Comparison of ENCODE assay signal across 8 cellular contexts in genomic region chr1:15799928-15800835, GRCh38. TPM values are rescaled to one million over a fixed set of nuclear protein-coding genes. Genes with fewer than 3 reads are reported as not detected.
A peak's percentile ranks its signal among the peaks of the same experiment; 100 is the strongest.
DNase-seq lines count a peak whose midpoint lies in the region; ATAC-seq and TF ChIP-seq lines count a peak whose summit lies in the region.

No MANE protein-coding gene starts in this region.

- H3K27me3 ChIP-seq in Caco-2 (replicated peaks; ENCODE audit: control insufficient read depth, insufficient read depth, low read length), result no peaks in the 10 kb centered on the region
- H3K27me3 ChIP-seq in neuronal stem cell (ENCODE audit: control insufficient read depth in 3 of 3, insufficient read depth in 3 of 3, low read depth in 1 of 3, low read length in 3 of 3), result peaks cover 0 to 6% (median 0%) of the 10 kb centered on the region in 3 experiments

- no peaks in the 10 kb centered on the region for H3K79me1 ChIP-seq in neuronal stem cell (ENCODE audit: low read depth, low read length)

- H3K27ac Mint-ChIP-seq in Caco-2 (ENCODE audit: unreplicated experiment), result peak overlapping the region; percentile 95
- H3K27ac Mint-ChIP-seq in T-cell, result no peak overlapping the region

- no peak overlapping the region for H4K91ac ChIP-seq in neuronal stem cell (ENCODE audit: low read depth, low read length, poor library complexity)

- H3K9ac ChIP-seq in neuronal stem cell (ENCODE audit: low read depth, low read length, poor library complexity), result peak overlapping the region; percentile 39

- no peaks in the 10 kb centered on the region for H3K36me3 ChIP-seq in Caco-2 (ENCODE audit: control insufficient read depth, insufficient read depth, low read length)
- H3K36me3 ChIP-seq in neuronal stem cell (replicated peaks in 1 of 2; ENCODE audit: control insufficient read depth in 2 of 2, insufficient read depth in 2 of 2, low read length in 2 of 2), result no peaks in the 10 kb centered on the region

- CTCF ChIA-PET in Caco-2 (lab: Charles Lee), result interaction anchor here (0.5 to 2.0 kb wide), 3 partner anchors 8 to 195 kb away, joined by 3 to 6 read pairs (median 6); no protein-coding TSS in a partner anchor
- CTCF ChIA-PET in T-cell (lab: Charles Lee), result interaction anchor here in 1 of 2 donors (0.7 to 0.9 kb wide), 2 partner anchors 12 to 625 kb away, joined by 3 to 4 read pairs; no protein-coding TSS in a partner anchor

- TSS peak; percentile 48 for BruUV-seq in Caco-2 (replicated peaks; lab: Mats Ljungman, UMichigan)

- H3K4me2 ChIP-seq in neuronal stem cell (ENCODE audit: insufficient read depth, low read length, poor library complexity, severe bottlenecking), result peak overlapping the region; percentile 21

- H3K4me3 Mint-ChIP-seq in Caco-2 (ENCODE audit: unreplicated experiment) (peak overlapping the region; percentile 64), T-cell (no peak overlapping the region)

- peak overlapping the region; percentile 25 for H3K18ac ChIP-seq in neuronal stem cell (ENCODE audit: low read length)

- peak; percentile 96 to 98 for DNase-seq in Caco-2
- DNase-seq in NCI-H526 treated with DMSO at 0.1 percent for 48 hours (lab: John Stamatoyannopoulos, UW), result peak; percentile 47
- DNase-seq in epithelial cell of esophagus (ENCODE audit: low read depth), result peak; percentile 89
- DNase-seq in neuronal stem cell (ENCODE audit: low spot score), result no peak
- no peak for DNase-seq in MV-4-11 (lab: John Stamatoyannopoulos, UW)
- DNase-seq in amniotic stem cell (lab: John Stamatoyannopoulos, UW), result no peak
- DNase-seq in T-cell, result no peak

- no peak overlapping the region for H2BK12ac ChIP-seq in neuronal stem cell (ENCODE audit: low read length)

- H2BK5ac ChIP-seq in neuronal stem cell (ENCODE audit: low read length), result no peak overlapping the region

- H3K4me1 Mint-ChIP-seq in Caco-2 (ENCODE audit: low read depth, unreplicated experiment) (peaks cover 63% of the 10 kb centered on the region), T-cell (no peaks in the 10 kb centered on the region)

- no peak for TF ChIP-seq CTCF in Caco-2 (IDR thresholded peaks at IDR 0.05; ENCODE audit: insufficient read depth in 1 of 2, low read depth in 1 of 2, low read length in 1 of 2, severe bottlenecking in 1 of 2, unreplicated experiment in 1 of 2)
- TF ChIP-seq CTCF in epithelial cell of esophagus (IDR thresholded peaks at IDR 0.05; ENCODE audit: insufficient read depth, low read depth, low read length, missing control alignments), result no peak

- intact Hi-C loops in Caco-2 (cut with micrococcal nuclease; ENCODE audit: unreplicated experiment), result loop anchor here (1.0 to 5.0 kb wide), 4 partner anchors 9 to 122 kb away; no protein-coding TSS in a partner anchor

- no peak overlapping the region for H3K14ac ChIP-seq in neuronal stem cell (ENCODE audit: low read length)

- no peak overlapping the region for H2BK15ac ChIP-seq in neuronal stem cell (ENCODE audit: low read length)

- H2BK120ac ChIP-seq in neuronal stem cell (ENCODE audit: low read depth, low read length), result no peak overlapping the region

- H3K4me1 ChIP-seq in Caco-2, result peaks cover 59% of the 10 kb centered on the region
- peaks cover 8 to 22% of the 10 kb centered on the region in 2 donors for H3K4me1 ChIP-seq in neuronal stem cell (ENCODE audit: control insufficient read depth in 2 of 2, insufficient read depth in 1 of 2, low read depth in 1 of 2, low read length in 2 of 2)

- POLR2A ChIA-PET in Caco-2 (lab: Charles Lee), result interaction anchor here (0.8 to 1.5 kb wide), 3 partner anchors 34 to 49 kb away, joined by 3 to 6 read pairs (median 3); partner anchors contain the start of gene SPEN
- POLR2A ChIA-PET in T-cell (lab: Charles Lee), result no interaction called here

- H3K4ac ChIP-seq in neuronal stem cell (ENCODE audit: low read length), result no peak overlapping the region

- no peak overlapping the region for H3K27ac ChIP-seq in neuronal stem cell (replicated peaks; ENCODE audit: low read length)

- H4K8ac ChIP-seq in neuronal stem cell (ENCODE audit: low read depth, low read length), result no peak overlapping the region

- H3K27me3 Mint-ChIP-seq in Caco-2 (ENCODE audit: insufficient read depth, unreplicated experiment) (no peaks in the 10 kb centered on the region), T-cell (peaks cover 7 to 10% of the 10 kb centered on the region in 2 donors)

- H3K36me3 Mint-ChIP-seq in Caco-2 (ENCODE audit: insufficient read depth, unreplicated experiment) (peaks cover 28% of the 10 kb centered on the region), T-cell (no peaks in the 10 kb centered on the region)

- peak overlapping the region; percentile 9 for H2AK5ac ChIP-seq in neuronal stem cell (ENCODE audit: low read depth, low read length)

- H2AFZ ChIP-seq in neuronal stem cell (ENCODE audit: low read length), result peak overlapping the region; percentile 36

- H3K9me3 ChIP-seq in Caco-2, result no peaks in the 10 kb centered on the region
- H3K9me3 ChIP-seq in neuronal stem cell (replicated peaks in 1 of 2; ENCODE audit: control insufficient read depth in 2 of 2, insufficient read depth in 1 of 2, low read depth in 1 of 2, low read length in 2 of 2), result no peaks in the 10 kb centered on the region

- no CpG with 5 or more reads among the region's 22 CpGs for WGBS in neuronal stem cell (ENCODE audit: extremely low coverage in 2 of 2, insufficient read length in 2 of 2, insufficient replicate concordance in 1 of 2), 2 donors

- peak overlapping the region; percentile 39 for H3K4me3 ChIP-seq in Caco-2 (ENCODE audit: low read depth, low read length)
- H3K4me3 ChIP-seq in epithelial cell of esophagus (ENCODE audit: low read length), result no peak overlapping the region
- no peak overlapping the region for H3K4me3 ChIP-seq in neuronal stem cell (ENCODE audit: low read length in 2 of 2)

- ATAC-seq in HG03135 (IDR thresholded peaks at IDR 0.05; ENCODE audit: unreplicated experiment), result no peak
- ATAC-seq in T-cell (replicated peaks in 1 of 4), result no peak

- H3K9me3 Mint-ChIP-seq in Caco-2 (ENCODE audit: unreplicated experiment) (no peaks in the 10 kb centered on the region), T-cell (no peaks in the 10 kb centered on the region)

- H3K23ac ChIP-seq in neuronal stem cell (ENCODE audit: low read depth, low read length, poor library complexity), result no peak overlapping the region

RNA-seq across cellular contexts. Expression of gene UQCRHL, which starts 7.3 kb away (rescaled TPM):
- total RNA-seq in Caco-2 (2022) (1.8 and 1.9 TPM in 2 replicates), T-cell (1 to 10 TPM in 3 of 5 donors, under 1 TPM in 2; 0.68 to 1.3 (median 1.1) TPM)
- 3.9 TPM for polyA plus RNA-seq in neuronal stem cell (2013, experiment 1 of 2)
- polyA plus RNA-seq in neuronal stem cell (2013, experiment 2 of 2), result 4.1 TPM

RNA-seq across cellular contexts. Expression of gene FBLIM1, which starts 41.6 kb away (rescaled TPM):
- total RNA-seq in Caco-2 (2022) (3.6 and 5.5 TPM in 2 replicates), T-cell (under 1 TPM in 3 of 5 donors, not detected in 2; 0.36 to 0.54 (median 0.50) TPM)
- polyA plus RNA-seq in neuronal stem cell (2013, experiment 1 of 2), result 11.5 TPM
- 11.4 TPM for polyA plus RNA-seq in neuronal stem cell (2013, experiment 2 of 2)

RNA-seq across cellular contexts. Expression of gene SPEN, which starts 47.3 kb away (rescaled TPM):
- total RNA-seq in Caco-2 (2022), result 46.4 and 47.3 TPM in 2 replicates
- polyA plus RNA-seq in neuronal stem cell (2013, experiment 1 of 2), result 26.1 TPM
- polyA plus RNA-seq in neuronal stem cell (2013, experiment 2 of 2), result 25.9 TPM
- 10 to 100 TPM; 69.9 to 81.1 (median 72.1) TPM for total RNA-seq in T-cell

RNA-seq across cellular contexts. Expression of gene TMEM82, which starts 57.9 kb away (rescaled TPM):
- total RNA-seq in Caco-2 (2022) (2.7 and 3.5 TPM in 2 replicates), T-cell (not detected)
- not detected for polyA plus RNA-seq in neuronal stem cell (2013, experiment 1 of 2)
- polyA plus RNA-seq in neuronal stem cell (2013, experiment 2 of 2), result not detected

Comparison
In these comparisons a context has a peak if more than half of its experiments do, and no peak if none do; other contexts are left out.
1. DNase-seq: peak in Caco-2 (2 of 2), NCI-H526 treated with DMSO at 0.1 percent for 48 hours (single experiment) and epithelial cell of esophagus (single experiment); none in neuronal stem cell (single experiment), MV-4-11 (single experiment), amniotic stem cell (single experiment) and T-cell (0 of 34).